12 cellular contexts compared by ENCODE assay signal in genomic region chr6:42101186-42101657, GRCh38. TPM values are rescaled to one million over a fixed set of nuclear protein-coding genes. Genes with fewer than 3 reads are reported as not detected.
DNase-seq lines count a peak whose midpoint lies in the region; ATAC-seq and TF ChIP-seq lines count a peak whose summit lies in the region.
"Had no signal": no experiment of that assay in that cellular context is flagged by ENCODE, and none has a peak within 500 bp of the region (broad histone marks: within the 10 kb centered on the region; RNA-seq: fewer than 3 reads in every experiment).

No MANE protein-coding gene starts in this region.

- no peak overlapping the region for H2BK15ac ChIP-seq in mesenchymal stem cell (ENCODE audit: low read depth, poor library complexity, severe bottlenecking)

- 73% methylated on average over 4 of the region's 8 CpGs for WGBS in mesenchymal stem cell

- intact Hi-C loops in colonic mucosa (cut with DNase I), result no loop called here

- H3K9ac ChIP-seq in colonic mucosa (ENCODE audit: low read depth in 2 of 2, low read length in 2 of 2), result peak overlapping the region in 1 of 2 donors; percentile 60
- peak overlapping the region; percentile 68 for H3K9ac ChIP-seq in mesenchymal stem cell (ENCODE audit: low read length)

- no peak overlapping the region for H3K23ac ChIP-seq in mesenchymal stem cell (ENCODE audit: low read length in 2 of 2)

- DNase-seq in stimulated activated naive CD8-positive, alpha-beta T cell treated with anti-CD3 and anti-CD28 coated beads, Interleukin-15, Interleukin-2, amounts not matched to agents 100 U/mL and 50 U/mL, for 24 hours, result no peak
- DNase-seq in colonic mucosa (peak; percentile 72), mesenchymal stem cell (peak; percentile 86), MV-4-11 (lab: John Stamatoyannopoulos, UW) (no peak), DMS114 treated with DMSO at 0.1 percent for 48 hours (lab: John Stamatoyannopoulos, UW; ENCODE audit: unreplicated experiment) (no peak), NCI-H1105 treated with DMSO at 0.1 percent for 48 hours (lab: John Stamatoyannopoulos, UW) (no peak)
- DNase-seq: anterior cingulate cortex, T-helper 2 cell had no signal

- no peak overlapping the region for H2BK120ac ChIP-seq in mesenchymal stem cell (ENCODE audit: low read depth, low read length)

- H4K8ac ChIP-seq in mesenchymal stem cell (ENCODE audit: low read length), result peak overlapping the region; percentile 75

- H3K27ac ChIP-seq in colonic mucosa, result peak overlapping the region; percentile 84
- no peak overlapping the region for H3K27ac ChIP-seq in mesenchymal stem cell (ENCODE audit: low read length, poor library complexity, severe bottlenecking)
- H3K27ac ChIP-seq: C4-2B, tibial artery had no signal

- no peaks in the 10 kb centered on the region for H3K36me3 ChIP-seq in colonic mucosa
- H3K36me3 ChIP-seq in mesenchymal stem cell (ENCODE audit: control insufficient read depth in 1 of 2, insufficient read depth in 2 of 2, low read depth in 1 of 2, low read length in 2 of 2), result peaks cover 0 to 29% of the 10 kb centered on the region in 2 experiments

- H3K79me1 ChIP-seq in mesenchymal stem cell (replicated peaks; ENCODE audit: low read length, poor library complexity, severe bottlenecking), result no peaks in the 10 kb centered on the region

- no peaks in the 10 kb centered on the region for H3K9me3 Mint-ChIP-seq in stimulated activated naive CD8-positive, alpha-beta T cell treated with anti-CD3 and anti-CD28 coated beads, Interleukin-15, Interleukin-2, amounts not matched to agents 100 ng/mL and 50 ng/mL, for 24 hours

- no peak overlapping the region for H2AFZ ChIP-seq in mesenchymal stem cell (ENCODE audit: low read depth, low read length)

- no peak for ATAC-seq in stimulated activated naive CD8-positive, alpha-beta T cell treated with anti-CD3 and anti-CD28 coated beads, Interleukin-15, Interleukin-2, amounts not matched to agents 100 U/mL and 50 U/mL, for 24 hours
- no peak for ATAC-seq in HG03139 (IDR thresholded peaks at IDR 0.05; ENCODE audit: unreplicated experiment)

- H3K27me3 Mint-ChIP-seq in stimulated activated naive CD8-positive, alpha-beta T cell treated with anti-CD3 and anti-CD28 coated beads, Interleukin-15, Interleukin-2, amounts not matched to agents 100 ng/mL and 50 ng/mL, for 24 hours, result no peaks in the 10 kb centered on the region

- peaks cover 36% of the 10 kb centered on the region for H3K4me1 Mint-ChIP-seq in stimulated activated naive CD8-positive, alpha-beta T cell treated with anti-CD3 and anti-CD28 coated beads, Interleukin-15, Interleukin-2, amounts not matched to agents 100 ng/mL and 50 ng/mL, for 24 hours (ENCODE audit: low read depth)

- peak overlapping the region in 1 of 2 experiments; percentile 52 for H3K4ac ChIP-seq in mesenchymal stem cell (ENCODE audit: low read depth in 1 of 2, low read length in 2 of 2)

- no peak overlapping the region for H3K14ac ChIP-seq in mesenchymal stem cell (ENCODE audit: low read length in 2 of 2)

- peak overlapping the region; percentile 42 for H3K27ac Mint-ChIP-seq in stimulated activated naive CD8-positive, alpha-beta T cell treated with anti-CD3 and anti-CD28 coated beads, Interleukin-15, Interleukin-2, amounts not matched to agents 100 ng/mL and 50 ng/mL, for 24 hours

- H3K4me2 ChIP-seq in mesenchymal stem cell (ENCODE audit: low read length, poor library complexity, severe bottlenecking), result no peak overlapping the region

- no peaks in the 10 kb centered on the region for H3K27me3 ChIP-seq in colonic mucosa
- no peaks in the 10 kb centered on the region for H3K27me3 ChIP-seq in mesenchymal stem cell (ENCODE audit: control insufficient read depth in 1 of 2, insufficient read depth in 1 of 2, low read length in 2 of 2)

- H2BK5ac ChIP-seq in mesenchymal stem cell (ENCODE audit: low read depth, low read length, poor library complexity, severe bottlenecking), result no peak overlapping the region

- H3K4me1 ChIP-seq in colonic mucosa (peaks cover 18% of the 10 kb centered on the region), mesenchymal stem cell (ENCODE audit: control insufficient read depth, insufficient read depth, low read depth, low read length) (peaks cover 19% of the 10 kb centered on the region)

- peak overlapping the region; percentile 28 to 57 for H2BK12ac ChIP-seq in mesenchymal stem cell (ENCODE audit: low read length in 2 of 2)

- no peak overlapping the region for H3K4me3 ChIP-seq in colonic mucosa
- H3K4me3 ChIP-seq in mesenchymal stem cell (ENCODE audit: insufficient read depth in 1 of 2, low read depth in 1 of 2, low read length in 2 of 2), result no peak overlapping the region
- H3K4me3 ChIP-seq: tibial artery had no signal

- no peak overlapping the region for H2AK5ac ChIP-seq in mesenchymal stem cell (ENCODE audit: low read length, severe bottlenecking)

- no peaks in the 10 kb centered on the region for H3K36me3 Mint-ChIP-seq in stimulated activated naive CD8-positive, alpha-beta T cell treated with anti-CD3 and anti-CD28 coated beads, Interleukin-15, Interleukin-2, amounts not matched to agents 100 ng/mL and 50 ng/mL, for 24 hours (ENCODE audit: low read depth)

- no peak for TF ChIP-seq CTCF in colonic mucosa (IDR thresholded peaks at IDR 0.05)

- no peak overlapping the region for H4K91ac ChIP-seq in mesenchymal stem cell (ENCODE audit: low read length)

- no peak overlapping the region for H3K4me3 Mint-ChIP-seq in stimulated activated naive CD8-positive, alpha-beta T cell treated with anti-CD3 and anti-CD28 coated beads, Interleukin-15, Interleukin-2, amounts not matched to agents 100 ng/mL and 50 ng/mL, for 24 hours

- peak overlapping the region; percentile 24 to 70 for H3K18ac ChIP-seq in mesenchymal stem cell (ENCODE audit: low read depth in 1 of 2, low read length in 2 of 2)

- no peaks in the 10 kb centered on the region for H3K9me3 ChIP-seq in colonic mucosa
- no peaks in the 10 kb centered on the region for H3K9me3 ChIP-seq in mesenchymal stem cell (ENCODE audit: control insufficient read depth, low read length)
- H3K9me3 ChIP-seq: tibial artery had no signal

RNA-seq across cellular contexts. Expression of gene C6orf132, which starts 41.2 kb away (rescaled TPM):
- 10 to 100 TPM; 35.1 to 42.3 TPM for total RNA-seq in colonic mucosa
- 2.1 TPM for polyA plus RNA-seq in mesenchymal stem cell (2013, experiment 1 of 2)
- polyA plus RNA-seq in mesenchymal stem cell (2013, experiment 2 of 2), result 2.2 TPM

RNA-seq across cellular contexts. Expression of gene TAF8, which starts 50.9 kb away (rescaled TPM):
- 10 to 100 TPM; 20.5 to 21.2 TPM for total RNA-seq in colonic mucosa
- polyA plus RNA-seq in mesenchymal stem cell (2013, experiment 1 of 2), result 17.9 TPM
- 18.2 TPM for polyA plus RNA-seq in mesenchymal stem cell (2013, experiment 2 of 2)

Comparison
In these comparisons a context has a peak if more than half of its experiments do, and no peak if none do; other contexts are left out.
1. DNase-seq: peak in colonic mucosa (single experiment) and mesenchymal stem cell (single experiment); none in stimulated activated naive CD8-positive, alpha-beta T cell treated with anti-CD3 and anti-CD28 coated beads, Interleukin-15, Interleukin-2, amounts not matched to agents 100 U/mL and 50 U/mL, for 24 hours (single experiment), MV-4-11 (single experiment), DMS114 treated with DMSO at 0.1 percent for 48 hours (single experiment) and NCI-H1105 treated with DMSO at 0.1 percent for 48 hours (single experiment).